1 cellular context compared by ENCODE assay signal in the genomic region with DNA sequence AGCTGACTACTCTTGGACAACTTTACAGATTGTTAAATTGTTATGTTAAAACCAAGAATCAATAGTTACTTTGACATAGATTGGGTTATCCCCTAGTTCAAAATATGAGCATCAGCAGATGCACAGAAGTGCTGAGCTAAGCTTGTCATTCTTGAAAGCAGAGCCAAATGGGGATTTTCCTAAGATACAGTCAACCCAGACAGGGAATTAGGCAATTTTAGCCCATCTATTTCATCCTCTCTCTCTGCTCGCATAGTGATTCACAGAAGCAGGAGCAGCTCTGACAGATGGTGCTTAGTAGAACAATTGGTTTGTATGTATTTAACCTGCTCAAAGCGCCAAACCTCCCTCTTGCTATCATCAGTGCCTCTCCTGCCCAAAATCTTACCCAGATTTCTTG.
A peak's percentile ranks its signal among the peaks of the same experiment; 100 is the strongest.
TF ChIP-seq lines count a peak whose summit lies in the region.

No MANE protein-coding gene starts in this region.

TF ChIP-seq in A549, 52 proteins besides CTCF, POLR2A, EP300 and RAD21 (continued from another document):
- peak; percentile 63 for TF ChIP-seq MAFK (IDR thresholded peaks at IDR 0.05; ENCODE audit: partially characterized antibody)
TF ChIP-seq in A549: peak in this region for 1.
